Comparison of ENCODE assay signal across 15 cellular contexts in the genomic region with DNA sequence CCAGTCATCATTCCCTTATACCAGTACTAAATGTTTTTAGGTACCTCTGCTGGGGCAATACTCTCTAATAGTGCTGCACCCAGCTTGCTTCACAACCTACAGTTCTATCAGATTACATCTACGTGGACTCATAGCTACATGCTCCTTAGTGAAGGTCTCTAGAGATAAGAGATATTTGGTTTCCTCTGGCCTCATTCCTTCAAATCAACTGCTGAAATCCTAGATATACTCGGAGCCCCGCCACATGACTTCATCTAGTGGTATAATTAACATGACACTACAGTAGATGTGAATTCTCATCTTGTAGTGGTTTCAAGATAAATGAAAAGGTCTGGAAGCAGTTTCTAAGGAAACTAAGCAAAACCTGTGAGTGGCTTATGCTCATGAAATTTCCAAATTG.
DNase-seq lines count a peak whose midpoint lies in the region; ATAC-seq and TF ChIP-seq lines count a peak whose summit lies in the region.
"Had no signal": no experiment of that assay in that cellular context is flagged by ENCODE, and none has a peak within 500 bp of the region (broad histone marks: within the 10 kb centered on the region; RNA-seq: fewer than 3 reads in every experiment).

No MANE protein-coding gene starts in this region.

- no peak for DNase-seq in T-helper 2 cell treated with Interferon-gamma antibody and Interleukin-4, amounts not matched to agents 5 μg/mL and 100 μg/mL, for 36 hours (ENCODE audit: low spot score)
- DNase-seq in T-helper 2 cell (no peak), Daoy (ENCODE audit: low read depth) (peak; percentile 55), osteoblast (ENCODE audit: insufficient read length, low spot score, missing footprints) (peak; percentile 10), AG08396 (ENCODE audit: low spot score) (no peak), iPS-NIHi11 (ENCODE audit: low spot score) (no peak)
- DNase-seq in activated T-helper 2 cell treated with anti-CD3 and anti-CD28 coated beads, Interferon-gamma antibody, Interleukin-2, Interleukin-4, amounts not matched to agents 10 μg/mL and 5 μg/mL and 100 μg/mL, durations not matched to agents 14 hours and 24 hours and 36 hours (ENCODE audit: low spot score): no peak
- DNase-seq: 8988T, DND-41, GF-D8, NCI-H2081, NCI-H524, Peyer's patch, SHP77 had no signal

- peak overlapping the region; percentile 68 for H3K27ac Mint-ChIP-seq in T-helper 2 cell treated with Interferon-gamma antibody and Interleukin-4, amounts not matched to agents 5 μg/mL and 100 μg/mL, for 36 hours
- peak overlapping the region; percentile 81 for H3K27ac Mint-ChIP-seq in activated T-helper 2 cell treated with anti-CD3 and anti-CD28 coated beads, Interferon-gamma antibody, Interleukin-2, Interleukin-4, amounts not matched to agents 10 μg/mL and 5 μg/mL and 100 μg/mL, durations not matched to agents 14 hours and 24 hours and 36 hours

- TF ChIP-seq CTCF in osteoblast (IDR thresholded peaks at IDR 0.05; ENCODE audit: extremely low read depth, low read depth, low read length): no peak

- H3K27me3 Mint-ChIP-seq in T-helper 2 cell treated with Interferon-gamma antibody and Interleukin-4, amounts not matched to agents 5 μg/mL and 100 μg/mL, for 36 hours (ENCODE audit: low read depth): no peaks in the 10 kb centered on the region
- no peaks in the 10 kb centered on the region for H3K27me3 Mint-ChIP-seq in activated T-helper 2 cell treated with anti-CD3 and anti-CD28 coated beads, Interferon-gamma antibody, Interleukin-2, Interleukin-4, amounts not matched to agents 10 μg/mL and 5 μg/mL and 100 μg/mL, durations not matched to agents 14 hours and 24 hours and 36 hours (ENCODE audit: low read depth)

- H3K36me3 ChIP-seq in osteoblast (ENCODE audit: insufficient read depth, low read length): peaks cover 86% of the 10 kb centered on the region
- H3K36me3 ChIP-seq: Peyer's patch had no signal

- H4K20me1 ChIP-seq in osteoblast (ENCODE audit: insufficient read depth, low read length): no peaks in the 10 kb centered on the region

- H3K4me1 ChIP-seq in osteoblast (ENCODE audit: insufficient read depth, low read length): peaks cover 42% of the 10 kb centered on the region
- H3K4me1 ChIP-seq: Peyer's patch had no signal

- H3K79me2 ChIP-seq in osteoblast (ENCODE audit: insufficient read depth, low read length): peaks cover 60% of the 10 kb centered on the region

- H3K4me1 Mint-ChIP-seq in T-helper 2 cell treated with Interferon-gamma antibody and Interleukin-4, amounts not matched to agents 5 μg/mL and 100 μg/mL, for 36 hours (ENCODE audit: low read depth): peaks cover 44% of the 10 kb centered on the region
- H3K4me1 Mint-ChIP-seq in activated T-helper 2 cell treated with anti-CD3 and anti-CD28 coated beads, Interferon-gamma antibody, Interleukin-2, Interleukin-4, amounts not matched to agents 10 μg/mL and 5 μg/mL and 100 μg/mL, durations not matched to agents 14 hours and 24 hours and 36 hours (ENCODE audit: low read depth): peaks cover 41% of the 10 kb centered on the region

- peaks cover 73% of the 10 kb centered on the region for H3K36me3 Mint-ChIP-seq in T-helper 2 cell treated with Interferon-gamma antibody and Interleukin-4, amounts not matched to agents 5 μg/mL and 100 μg/mL, for 36 hours (ENCODE audit: low read depth)
- peaks cover 92% of the 10 kb centered on the region for H3K36me3 Mint-ChIP-seq in activated T-helper 2 cell treated with anti-CD3 and anti-CD28 coated beads, Interferon-gamma antibody, Interleukin-2, Interleukin-4, amounts not matched to agents 10 μg/mL and 5 μg/mL and 100 μg/mL, durations not matched to agents 14 hours and 24 hours and 36 hours (ENCODE audit: low read depth)

- H2AFZ ChIP-seq in osteoblast (ENCODE audit: low read length): no peak overlapping the region

- H3K4me2 ChIP-seq in osteoblast (ENCODE audit: insufficient read depth, low read length): peak overlapping the region; percentile 10

- H3K27ac ChIP-seq in osteoblast (ENCODE audit: low read depth, low read length): peak overlapping the region; percentile 80
- H3K27ac ChIP-seq: Peyer's patch had no signal

- no peak for ATAC-seq in GM19351 (IDR thresholded peaks at IDR 0.05; ENCODE audit: unreplicated experiment)

- H3K4me3 Mint-ChIP-seq in T-helper 2 cell treated with Interferon-gamma antibody and Interleukin-4, amounts not matched to agents 5 μg/mL and 100 μg/mL, for 36 hours: peak overlapping the region; percentile 55
- H3K4me3 Mint-ChIP-seq in activated T-helper 2 cell treated with anti-CD3 and anti-CD28 coated beads, Interferon-gamma antibody, Interleukin-2, Interleukin-4, amounts not matched to agents 10 μg/mL and 5 μg/mL and 100 μg/mL, durations not matched to agents 14 hours and 24 hours and 36 hours (ENCODE audit: low read depth): no peak overlapping the region

- H3K27me3 ChIP-seq in osteoblast (ENCODE audit: insufficient read depth, low read length): no peaks in the 10 kb centered on the region
- H3K27me3 ChIP-seq: Peyer's patch had no signal

- intact Hi-C loops in activated T-helper 2 cell treated with anti-CD3 and anti-CD28 coated beads, Interferon-gamma antibody, Interleukin-2, Interleukin-4, amounts not matched to agents 10 μg/mL and 5 μg/mL and 100 μg/mL, durations not matched to agents 14 hours and 24 hours and 36 hours (cut with micrococcal nuclease): no loop called here

- H3K9me3 Mint-ChIP-seq in T-helper 2 cell treated with Interferon-gamma antibody and Interleukin-4, amounts not matched to agents 5 μg/mL and 100 μg/mL, for 36 hours: peaks cover 30% of the 10 kb centered on the region
- peaks cover 21% of the 10 kb centered on the region for H3K9me3 Mint-ChIP-seq in activated T-helper 2 cell treated with anti-CD3 and anti-CD28 coated beads, Interferon-gamma antibody, Interleukin-2, Interleukin-4, amounts not matched to agents 10 μg/mL and 5 μg/mL and 100 μg/mL, durations not matched to agents 14 hours and 24 hours and 36 hours

- no peak overlapping the region for H3K4me3 ChIP-seq in osteoblast (ENCODE audit: insufficient read depth, low read length)
- H3K4me3 ChIP-seq: Peyer's patch had no signal

- no peaks in the 10 kb centered on the region for H3K9me3 ChIP-seq in osteoblast (ENCODE audit: low read depth, low read length)
- H3K9me3 ChIP-seq: Peyer's patch had no signal

Comparison
In these comparisons a context has a peak if more than half of its experiments do, and no peak if none do; other contexts are left out.
1. DNase-seq: peak in Daoy (single experiment) and osteoblast (single experiment); none in T-helper 2 cell treated with Interferon-gamma antibody and Interleukin-4, amounts not matched to agents 5 μg/mL and 100 μg/mL, for 36 hours (single experiment), T-helper 2 cell (0 of 5), activated T-helper 2 cell treated with anti-CD3 and anti-CD28 coated beads, Interferon-gamma antibody, Interleukin-2, Interleukin-4, amounts not matched to agents 10 μg/mL and 5 μg/mL and 100 μg/mL, durations not matched to agents 14 hours and 24 hours and 36 hours (single experiment), AG08396 (single experiment) and iPS-NIHi11 (single experiment).